1 cellular context compared by ENCODE assay signal in the genomic region with DNA sequence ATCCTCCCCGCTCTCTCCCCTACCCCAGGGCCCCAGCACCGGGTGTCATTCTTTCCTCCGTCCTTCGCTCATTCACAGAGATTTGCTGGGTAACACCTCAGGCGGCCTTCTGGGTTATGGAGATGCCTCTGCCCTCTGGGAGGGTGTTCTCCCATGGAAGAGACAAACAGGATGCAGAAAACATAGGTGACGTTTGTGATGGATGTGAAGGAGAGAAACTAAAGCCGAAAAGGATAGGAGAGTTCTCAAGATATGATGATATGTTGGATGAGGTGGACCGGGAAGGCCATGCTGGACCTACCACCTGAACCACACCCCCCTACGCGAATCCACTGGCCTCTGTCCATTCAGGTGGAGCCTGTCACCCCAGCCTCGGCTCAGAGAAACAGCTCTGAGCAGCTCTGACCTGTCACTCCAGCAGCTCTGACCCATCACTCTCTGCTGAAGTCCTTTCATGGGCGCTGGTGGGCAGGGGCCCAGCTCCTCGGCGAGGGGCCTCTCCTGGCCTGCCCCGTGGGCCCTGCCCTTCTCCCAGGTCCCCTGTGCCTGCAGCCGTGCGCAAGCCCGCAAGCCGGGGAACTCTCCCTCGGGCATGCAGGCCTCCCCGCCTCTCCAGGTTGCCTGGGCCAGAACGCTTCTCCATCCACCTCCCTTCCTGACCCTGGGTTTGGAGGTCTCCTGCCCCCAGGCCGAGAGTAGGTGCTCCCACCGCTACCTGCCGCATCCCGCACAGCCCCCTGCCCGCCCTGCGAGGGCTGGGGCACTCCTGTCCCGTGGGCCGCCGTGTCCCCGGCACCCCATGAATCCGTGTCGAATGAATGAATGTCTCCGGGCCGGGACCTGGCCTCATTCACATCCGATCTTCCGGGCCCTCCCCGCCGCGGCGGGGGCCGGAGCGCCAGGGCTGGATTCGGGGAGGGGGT.
TF ChIP-seq lines count a peak whose summit lies in the region.

No MANE protein-coding gene starts in this region.

TF ChIP-seq in HEK293, 187 proteins besides CTCF, POLR2A, EP300 and RAD21 (continued from another document):
- TF ChIP-seq, protein P1, sequence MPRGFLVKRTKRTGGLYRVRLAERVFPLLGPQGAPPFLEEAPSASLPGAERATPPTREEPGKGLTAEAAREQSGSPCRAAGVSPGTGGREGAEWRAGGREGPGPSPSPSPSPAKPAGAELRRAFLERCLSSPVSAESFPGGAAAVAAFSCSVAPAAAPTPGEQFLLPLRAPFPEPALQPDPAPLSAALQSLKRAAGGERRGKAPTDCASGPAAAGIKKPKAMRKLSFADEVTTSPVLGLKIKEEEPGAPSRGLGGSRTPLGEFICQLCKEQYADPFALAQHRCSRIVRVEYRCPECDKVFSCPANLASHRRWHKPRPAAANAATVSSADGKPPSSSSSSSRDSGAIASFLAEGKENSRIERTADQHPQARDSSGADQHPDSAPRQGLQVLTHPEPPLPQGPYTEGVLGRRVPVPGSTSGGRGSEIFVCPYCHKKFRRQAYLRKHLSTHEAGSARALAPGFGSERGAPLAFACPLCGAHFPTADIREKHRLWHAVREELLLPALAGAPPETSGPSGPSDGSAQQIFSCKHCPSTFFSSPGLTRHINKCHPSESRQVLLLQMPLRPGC (tag by site-specific recombination; IDR thresholded peaks at IDR 0.05) = no peak
- no peak for TF ChIP-seq ZNF112 (tag by site-specific recombination; IDR thresholded peaks at IDR 0.05)
- TF ChIP-seq ZNF76 (tag by site-specific recombination; IDR thresholded peaks at IDR 0.05; ENCODE audit: borderline replicate concordance, low read depth) = no peak
- TF ChIP-seq ZNF175 (tag by site-specific recombination; IDR thresholded peaks at IDR 0.05) = no peak
- TF ChIP-seq, protein P2, sequence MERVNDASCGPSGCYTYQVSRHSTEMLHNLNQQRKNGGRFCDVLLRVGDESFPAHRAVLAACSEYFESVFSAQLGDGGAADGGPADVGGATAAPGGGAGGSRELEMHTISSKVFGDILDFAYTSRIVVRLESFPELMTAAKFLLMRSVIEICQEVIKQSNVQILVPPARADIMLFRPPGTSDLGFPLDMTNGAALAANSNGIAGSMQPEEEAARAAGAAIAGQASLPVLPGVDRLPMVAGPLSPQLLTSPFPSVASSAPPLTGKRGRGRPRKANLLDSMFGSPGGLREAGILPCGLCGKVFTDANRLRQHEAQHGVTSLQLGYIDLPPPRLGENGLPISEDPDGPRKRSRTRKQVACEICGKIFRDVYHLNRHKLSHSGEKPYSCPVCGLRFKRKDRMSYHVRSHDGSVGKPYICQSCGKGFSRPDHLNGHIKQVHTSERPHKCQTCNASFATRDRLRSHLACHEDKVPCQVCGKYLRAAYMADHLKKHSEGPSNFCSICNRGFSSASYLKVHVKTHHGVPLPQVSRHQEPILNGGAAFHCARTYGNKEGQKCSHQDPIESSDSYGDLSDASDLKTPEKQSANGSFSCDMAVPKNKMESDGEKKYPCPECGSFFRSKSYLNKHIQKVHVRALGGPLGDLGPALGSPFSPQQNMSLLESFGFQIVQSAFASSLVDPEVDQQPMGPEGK (tag by site-specific recombination; IDR thresholded peaks at IDR 0.05) = peak; percentile 77
- TF ChIP-seq, protein P3, sequence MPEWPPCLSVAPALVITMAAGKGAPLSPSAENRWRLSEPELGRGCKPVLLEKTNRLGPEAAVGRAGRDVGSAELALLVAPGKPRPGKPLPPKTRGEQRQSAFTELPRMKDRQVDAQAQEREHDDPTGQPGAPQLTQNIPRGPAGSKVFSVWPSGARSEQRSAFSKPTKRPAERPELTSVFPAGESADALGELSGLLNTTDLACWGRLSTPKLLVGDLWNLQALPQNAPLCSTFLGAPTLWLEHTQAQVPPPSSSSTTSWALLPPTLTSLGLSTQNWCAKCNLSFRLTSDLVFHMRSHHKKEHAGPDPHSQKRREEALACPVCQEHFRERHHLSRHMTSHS (tag by site-specific recombination; IDR thresholded peaks at IDR 0.05) = no peak
- peak; percentile 42 for TF ChIP-seq ZNF335 (tag by site-specific recombination; conservative IDR thresholded peaks at IDR 0.05)
- no peak for TF ChIP-seq KLF16 (tag by site-specific recombination; IDR thresholded peaks at IDR 0.05)
- TF ChIP-seq GLIS1 (tag by site-specific recombination; IDR thresholded peaks at IDR 0.05) = no peak
- TF ChIP-seq ZBTB20 (tag by site-specific recombination; IDR thresholded peaks at IDR 0.05) = peak; percentile 63
- TF ChIP-seq, protein P4, sequence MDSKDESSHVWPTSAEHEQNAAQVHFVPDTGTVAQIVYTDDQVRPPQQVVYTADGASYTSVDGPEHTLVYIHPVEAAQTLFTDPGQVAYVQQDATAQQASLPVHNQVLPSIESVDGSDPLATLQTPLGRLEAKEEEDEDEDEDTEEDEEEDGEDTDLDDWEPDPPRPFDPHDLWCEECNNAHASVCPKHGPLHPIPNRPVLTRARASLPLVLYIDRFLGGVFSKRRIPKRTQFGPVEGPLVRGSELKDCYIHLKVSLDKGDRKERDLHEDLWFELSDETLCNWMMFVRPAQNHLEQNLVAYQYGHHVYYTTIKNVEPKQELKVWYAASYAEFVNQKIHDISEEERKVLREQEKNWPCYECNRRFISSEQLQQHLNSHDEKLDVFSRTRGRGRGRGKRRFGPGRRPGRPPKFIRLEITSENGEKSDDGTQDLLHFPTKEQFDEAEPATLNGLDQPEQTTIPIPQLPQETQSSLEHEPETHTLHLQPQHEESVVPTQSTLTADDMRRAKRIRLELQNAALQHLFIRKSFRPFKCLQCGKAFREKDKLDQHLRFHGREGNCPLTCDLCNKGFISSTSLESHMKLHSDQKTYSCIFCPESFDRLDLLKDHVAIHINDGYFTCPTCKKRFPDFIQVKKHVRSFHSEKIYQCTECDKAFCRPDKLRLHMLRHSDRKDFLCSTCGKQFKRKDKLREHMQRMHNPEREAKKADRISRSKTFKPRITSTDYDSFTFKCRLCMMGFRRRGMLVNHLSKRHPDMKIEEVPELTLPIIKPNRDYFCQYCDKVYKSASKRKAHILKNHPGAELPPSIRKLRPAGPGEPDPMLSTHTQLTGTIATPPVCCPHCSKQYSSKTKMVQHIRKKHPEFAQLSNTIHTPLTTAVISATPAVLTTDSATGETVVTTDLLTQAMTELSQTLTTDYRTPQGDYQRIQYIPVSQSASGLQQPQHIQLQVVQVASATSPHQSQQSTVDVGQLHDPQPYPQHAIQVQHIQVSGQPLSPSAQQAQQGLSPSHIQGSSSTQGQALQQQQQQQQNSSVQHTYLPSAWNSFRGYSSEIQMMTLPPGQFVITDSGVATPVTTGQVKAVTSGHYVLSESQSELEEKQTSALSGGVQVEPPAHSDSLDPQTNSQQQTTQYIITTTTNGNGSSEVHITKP (tag by site-specific recombination; IDR thresholded peaks at IDR 0.05) = peak; percentile 96
- TF ChIP-seq EGR2 (tag by site-specific recombination; IDR thresholded peaks at IDR 0.05; ENCODE audit: low read depth) = peak; percentile 23; the same call in 1 of the 2 replicates
- peak; percentile 47 for TF ChIP-seq GLIS2 (tag by site-specific recombination; IDR thresholded peaks at IDR 0.05)
- TF ChIP-seq ZNF341 (tag by site-specific recombination; IDR thresholded peaks at IDR 0.05; ENCODE audit: low read depth) = peak; percentile 52
- TF ChIP-seq ZNF701 (tag by site-specific recombination; IDR thresholded peaks at IDR 0.05) = no peak
- TF ChIP-seq, protein P5, sequence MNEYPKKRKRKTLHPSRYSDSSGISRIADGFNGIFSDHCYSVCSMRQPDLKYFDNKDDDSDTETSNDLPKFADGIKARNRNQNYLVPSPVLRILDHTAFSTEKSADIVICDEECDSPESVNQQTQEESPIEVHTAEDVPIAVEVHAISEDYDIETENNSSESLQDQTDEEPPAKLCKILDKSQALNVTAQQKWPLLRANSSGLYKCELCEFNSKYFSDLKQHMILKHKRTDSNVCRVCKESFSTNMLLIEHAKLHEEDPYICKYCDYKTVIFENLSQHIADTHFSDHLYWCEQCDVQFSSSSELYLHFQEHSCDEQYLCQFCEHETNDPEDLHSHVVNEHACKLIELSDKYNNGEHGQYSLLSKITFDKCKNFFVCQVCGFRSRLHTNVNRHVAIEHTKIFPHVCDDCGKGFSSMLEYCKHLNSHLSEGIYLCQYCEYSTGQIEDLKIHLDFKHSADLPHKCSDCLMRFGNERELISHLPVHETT (tag by site-specific recombination; IDR thresholded peaks at IDR 0.05) = no peak
